8 cellular contexts compared by ENCODE assay signal in genomic region chr9:10612649-10613398, GRCh38. TPM values are rescaled to one million over a fixed set of nuclear protein-coding genes. Genes with fewer than 3 reads are reported as not detected.
A peak's percentile ranks its signal among the peaks of the same experiment; 100 is the strongest.
DNase-seq lines count a peak whose midpoint lies in the region; ATAC-seq lines count a peak whose summit lies in the region.

Gene PTPRD, minus strand, starts transcription at chr9:10613002.

- intact Hi-C loops in head of caudate nucleus (cut with DNase I) = no loop called here

- H3K36me3 Mint-ChIP-seq in activated T-cell treated with anti-CD3 and anti-CD28 coated beads, Interleukin-2, amount 50 U/mL, for 4 hours (ENCODE audit: insufficient read depth) = no peaks in the 10 kb centered on the region

- ATAC-seq in HG02763 (IDR thresholded peaks at IDR 0.05; ENCODE audit: unreplicated experiment) = peak; percentile 99
- ATAC-seq in activated T-cell treated with anti-CD3 and anti-CD28 coated beads, Interleukin-2, amount 50 U/mL, for 4 hours = peak; percentile 65 to 76

- peaks cover 7% of the 10 kb centered on the region for H3K9me3 Mint-ChIP-seq in activated T-cell treated with anti-CD3 and anti-CD28 coated beads, Interleukin-2, amount 50 U/mL, for 4 hours

- peak within 1 kb of the TSS; percentile 58 for H3K4me3 Mint-ChIP-seq in activated T-cell treated with anti-CD3 and anti-CD28 coated beads, Interleukin-2, amount 50 U/mL, for 4 hours

- H3K27me3 Mint-ChIP-seq in activated T-cell treated with anti-CD3 and anti-CD28 coated beads, Interleukin-2, amount 50 U/mL, for 4 hours (ENCODE audit: low read depth) = peaks cover 26% of the 10 kb centered on the region

- peaks cover 3% of the 10 kb centered on the region for H3K4me1 Mint-ChIP-seq in activated T-cell treated with anti-CD3 and anti-CD28 coated beads, Interleukin-2, amount 50 U/mL, for 4 hours (ENCODE audit: low read depth)

- DNase-seq in stimulated activated CD4-positive, alpha-beta T cell treated with anti-CD3 and anti-CD28 coated beads, Interleukin-4, amount 100 ng/mL, for 24 hours = peak; percentile 5
- DNase-seq in stimulated activated CD4-positive, alpha-beta T cell treated with anti-CD3 and anti-CD28 coated beads, Interleukin-4, amount 100 ng/mL, for 4 hours = no peak
- DNase-seq in NCI-H1417 treated with DMSO at 0.1 percent for 48 hours (lab: John Stamatoyannopoulos, UW) = peak; percentile 9
- DNase-seq in activated T-cell treated with anti-CD3 and anti-CD28 coated beads, Interleukin-2, amount 50 U/mL, for 4 hours = no peak
- peak; percentile 29 to 89 (median 72) for DNase-seq in head of caudate nucleus
- DNase-seq in nucleus accumbens (lab: John Stamatoyannopoulos, UW) = peak in 40 of 56 donors; percentile 8 to 77 (median 48)
- DNase-seq in activated CD4-positive, CD25-positive, alpha-beta regulatory T cell (lab: John Stamatoyannopoulos, UW) = no peak

RNA-seq across cellular contexts. Expression of gene PTPRD, which starts in this region (rescaled TPM):
- under 1 TPM; 0.26 to 0.49 (median 0.28) TPM for total RNA-seq in activated T-cell treated with anti-CD3 and anti-CD28 coated beads, Interleukin-2, amount 50 U/mL, for 4 hours

Comparison
In these comparisons a context has a peak if more than half of its experiments do, and no peak if none do; other contexts are left out.
1. DNase-seq: peak in stimulated activated CD4-positive, alpha-beta T cell treated with anti-CD3 and anti-CD28 coated beads, Interleukin-4, amount 100 ng/mL, for 24 hours (single experiment), NCI-H1417 treated with DMSO at 0.1 percent for 48 hours (single experiment), head of caudate nucleus (42 of 42) and nucleus accumbens (40 of 56); none in stimulated activated CD4-positive, alpha-beta T cell treated with anti-CD3 and anti-CD28 coated beads, Interleukin-4, amount 100 ng/mL, for 4 hours (0 of 2), activated T-cell treated with anti-CD3 and anti-CD28 coated beads, Interleukin-2, amount 50 U/mL, for 4 hours (single experiment) and activated CD4-positive, CD25-positive, alpha-beta regulatory T cell (0 of 4).
2. Peak in ATAC-seq in activated T-cell treated with anti-CD3 and anti-CD28 coated beads, Interleukin-2, amount 50 U/mL, for 4 hours; RNA of the gene not detected or under 1 TPM.